13 cellular contexts compared by ENCODE assay signal in genomic region chrX:19810809-19811208, GRCh38.
DNase-seq lines count a peak whose midpoint lies in the region; ATAC-seq and TF ChIP-seq lines count a peak whose summit lies in the region.
"Had no signal": no experiment of that assay in that cellular context is flagged by ENCODE, and none has a peak within 500 bp of the region (broad histone marks: within the 10 kb centered on the region; RNA-seq: fewer than 3 reads in every experiment).

No MANE protein-coding gene starts in this region.

- peak overlapping the region; percentile 89 for H3K27ac ChIP-seq in DND-41 (ENCODE audit: low read length)
- H3K27ac ChIP-seq: neural progenitor cell, tibial artery had no signal

- H3K4me3 Mint-ChIP-seq in natural killer cell treated with Interleukin-12 subunit alpha and Interleukin-12 subunit beta and Interleukin-15 and Interleukin-18, amount 100 ng/mL, for 72 hours = peak overlapping the region; percentile 44
- no peak overlapping the region for H3K4me3 Mint-ChIP-seq in stimulated activated naive B cell treated with anti-CD40 and anti-IgM and Interleukin-4, amounts not matched to agents 10 μg/mL and 1 μg/mL and 100 μg/mL, for 72 hours
- H3K4me3 Mint-ChIP-seq: GM23338, neural progenitor cell had no signal

- H3K4me3 ChIP-seq in DND-41 (ENCODE audit: low read depth in 1 of 2, low read length in 2 of 2) (no peak overlapping the region), choroid plexus epithelial cell (ENCODE audit: low read depth, low read length) (no peak overlapping the region)
- H3K4me3 ChIP-seq: GM23338, neural progenitor cell, tibial artery had no signal

- no peaks in the 10 kb centered on the region for H3K36me3 Mint-ChIP-seq in natural killer cell treated with Interleukin-12 subunit alpha and Interleukin-12 subunit beta and Interleukin-15 and Interleukin-18, amount 100 ng/mL, for 72 hours
- peaks cover 21 to 27% of the 10 kb centered on the region in 2 donors for H3K36me3 Mint-ChIP-seq in stimulated activated naive B cell treated with anti-CD40 and anti-IgM and Interleukin-4, amounts not matched to agents 10 μg/mL and 1 μg/mL and 100 μg/mL, for 72 hours
- H3K36me3 Mint-ChIP-seq: neural progenitor cell had no signal

- H3K27me3 ChIP-seq in DND-41 (ENCODE audit: insufficient read depth, low read length, poor library complexity) = no peaks in the 10 kb centered on the region
- H3K27me3 ChIP-seq: neural progenitor cell, tibial artery had no signal

- no peaks in the 10 kb centered on the region for H3K9me3 Mint-ChIP-seq in natural killer cell treated with Interleukin-12 subunit alpha and Interleukin-12 subunit beta and Interleukin-15 and Interleukin-18, amount 100 ng/mL, for 72 hours
- peaks cover 2 to 17% of the 10 kb centered on the region in 2 donors for H3K9me3 Mint-ChIP-seq in stimulated activated naive B cell treated with anti-CD40 and anti-IgM and Interleukin-4, amounts not matched to agents 10 μg/mL and 1 μg/mL and 100 μg/mL, for 72 hours
- H3K9me3 Mint-ChIP-seq: GM23338 had no signal

- DNase-seq in DND-41 (no peak), NOMO-1 (lab: John Stamatoyannopoulos, UW; ENCODE audit: unreplicated experiment in 2 of 2) (peak; percentile 66 to 86), choroid plexus epithelial cell (ENCODE audit: low read depth) (peak; percentile 72), amniotic stem cell (lab: John Stamatoyannopoulos, UW) (no peak), NCI-H1105 treated with DMSO at 0.1 percent for 48 hours (lab: John Stamatoyannopoulos, UW) (no peak)
- no peak for DNase-seq in natural killer cell treated with Interleukin-12 subunit alpha and Interleukin-12 subunit beta and Interleukin-15 and Interleukin-18, amount 100 ng/mL, for 72 hours (ENCODE audit: low spot score)
- no peak for DNase-seq in stimulated activated naive B cell treated with anti-CD40 and anti-IgM and Interleukin-4, amounts not matched to agents 10 μg/mL and 1 μg/mL and 100 μg/mL, for 72 hours
- no peak for DNase-seq in activated effector memory CD4-positive, alpha-beta T cell treated with Interleukin-2 at 50 U/mL for 16 hours
- DNase-seq: activated T-cell treated with anti-CD3 and anti-CD28 coated beads, Interleukin-2, amount 50 U/mL, for 1 hour; DMS79; tibial artery had no signal

- H3K4me1 ChIP-seq in DND-41 (ENCODE audit: insufficient read depth, low read length) = peaks cover 87% of the 10 kb centered on the region
- H3K4me1 ChIP-seq: neural progenitor cell, tibial artery had no signal

- H2AFZ ChIP-seq in DND-41 (ENCODE audit: low read depth, low read length) = no peak overlapping the region
- H2AFZ ChIP-seq: GM23338, neural progenitor cell had no signal

- H3K9ac ChIP-seq in DND-41 (ENCODE audit: low read depth, low read length) = peak overlapping the region; percentile 24; the same call in 1 of the 2 replicates
- H3K9ac ChIP-seq: neural progenitor cell had no signal

- TF ChIP-seq CTCF in DND-41 (IDR thresholded peaks at IDR 0.05; ENCODE audit: borderline replicate concordance, extremely low read depth, low read length, poor library complexity, severe bottlenecking) (no peak), choroid plexus epithelial cell (conservative IDR thresholded peaks at IDR 0.05; ENCODE audit: low read depth, low read length) (no peak)

- peak overlapping the region; percentile 59 to 92 for H3K27ac Mint-ChIP-seq in natural killer cell treated with Interleukin-12 subunit alpha and Interleukin-12 subunit beta and Interleukin-15 and Interleukin-18, amount 100 ng/mL, for 72 hours
- no peak overlapping the region for H3K27ac Mint-ChIP-seq in stimulated activated naive B cell treated with anti-CD40 and anti-IgM and Interleukin-4, amounts not matched to agents 10 μg/mL and 1 μg/mL and 100 μg/mL, for 72 hours
- H3K27ac Mint-ChIP-seq: GM23338, neural progenitor cell had no signal

- H3K79me2 ChIP-seq in DND-41 (ENCODE audit: insufficient read depth, low read length) = peaks cover 83% of the 10 kb centered on the region

- no peak overlapping the region for H3K4me2 ChIP-seq in DND-41 (ENCODE audit: insufficient read depth, low read length)
- H3K4me2 ChIP-seq: GM23338, neural progenitor cell had no signal

- peaks cover 47 to 63% of the 10 kb centered on the region in 2 donors for H3K4me1 Mint-ChIP-seq in natural killer cell treated with Interleukin-12 subunit alpha and Interleukin-12 subunit beta and Interleukin-15 and Interleukin-18, amount 100 ng/mL, for 72 hours (ENCODE audit: low read depth in 2 of 2)
- peaks cover 24 to 49% of the 10 kb centered on the region in 2 donors for H3K4me1 Mint-ChIP-seq in stimulated activated naive B cell treated with anti-CD40 and anti-IgM and Interleukin-4, amounts not matched to agents 10 μg/mL and 1 μg/mL and 100 μg/mL, for 72 hours
- H3K4me1 Mint-ChIP-seq: neural progenitor cell had no signal

- peaks cover 3% of the 10 kb centered on the region for H3K9me3 ChIP-seq in DND-41 (ENCODE audit: insufficient read depth, low read length, severe bottlenecking)
- H3K9me3 ChIP-seq: tibial artery had no signal

- ATAC-seq in DND-41 (ENCODE audit: insufficient read depth, low read depth) = no peak
- peak; percentile 66 to 67 for ATAC-seq in natural killer cell treated with Interleukin-12 subunit alpha and Interleukin-12 subunit beta and Interleukin-15 and Interleukin-18, amount 100 ng/mL, for 72 hours
- no peak for ATAC-seq in stimulated activated naive B cell treated with anti-CD40 and anti-IgM and Interleukin-4, amounts not matched to agents 10 μg/mL and 1 μg/mL and 100 μg/mL, for 72 hours (replicated peaks)
- ATAC-seq: GM23338 had no signal

- H4K20me1 ChIP-seq in DND-41 (ENCODE audit: insufficient read depth, low read length) = no peaks in the 10 kb centered on the region

- peaks cover 9% of the 10 kb centered on the region for H3K36me3 ChIP-seq in DND-41 (ENCODE audit: insufficient read depth, low read length)
- H3K36me3 ChIP-seq: neural progenitor cell, tibial artery had no signal

- no peaks in the 10 kb centered on the region for H3K27me3 Mint-ChIP-seq in natural killer cell treated with Interleukin-12 subunit alpha and Interleukin-12 subunit beta and Interleukin-15 and Interleukin-18, amount 100 ng/mL, for 72 hours
- no peaks in the 10 kb centered on the region for H3K27me3 Mint-ChIP-seq in stimulated activated naive B cell treated with anti-CD40 and anti-IgM and Interleukin-4, amounts not matched to agents 10 μg/mL and 1 μg/mL and 100 μg/mL, for 72 hours

Comparison
In these comparisons a context has a peak if more than half of its experiments do, and no peak if none do; other contexts are left out.
1. ATAC-seq: peak in natural killer cell treated with Interleukin-12 subunit alpha and Interleukin-12 subunit beta and Interleukin-15 and Interleukin-18, amount 100 ng/mL, for 72 hours (2 of 2); none in DND-41 (single experiment) and stimulated activated naive B cell treated with anti-CD40 and anti-IgM and Interleukin-4, amounts not matched to agents 10 μg/mL and 1 μg/mL and 100 μg/mL, for 72 hours (0 of 2).
2. DNase-seq: peak in NOMO-1 (2 of 2) and choroid plexus epithelial cell (single experiment); none in DND-41 (single experiment), natural killer cell treated with Interleukin-12 subunit alpha and Interleukin-12 subunit beta and Interleukin-15 and Interleukin-18, amount 100 ng/mL, for 72 hours (single experiment), stimulated activated naive B cell treated with anti-CD40 and anti-IgM and Interleukin-4, amounts not matched to agents 10 μg/mL and 1 μg/mL and 100 μg/mL, for 72 hours (single experiment), amniotic stem cell (single experiment), NCI-H1105 treated with DMSO at 0.1 percent for 48 hours (single experiment) and activated effector memory CD4-positive, alpha-beta T cell treated with Interleukin-2 at 50 U/mL for 16 hours (single experiment).